Comparison of ENCODE assay signal across 17 cellular contexts in genomic region chr15:51368751-51369450, GRCh38. TPM values are rescaled to one million over a fixed set of nuclear protein-coding genes. Genes with fewer than 3 reads are reported as not detected.
DNase-seq lines count a peak whose midpoint lies in the region; ATAC-seq and TF ChIP-seq lines count a peak whose summit lies in the region.
"Had no signal": no experiment of that assay in that cellular context is flagged by ENCODE, and none has a peak within 500 bp of the region (broad histone marks: within the 10 kb centered on the region; RNA-seq: fewer than 3 reads in every experiment).

No MANE protein-coding gene starts in this region.

- H3K27me3 ChIP-seq in ACC112 (ENCODE audit: insufficient read depth, low read length) (0 out of 2 replicates have a peak, but pooled peaks cover 2% of the 10 kb centered on the region), MM.1S (replicated peaks; ENCODE audit: insufficient read depth, low read length) (no peaks in the 10 kb centered on the region), GM23338 (ENCODE audit: insufficient read depth) (no peaks in the 10 kb centered on the region)

- TF ChIP-seq CTCF in HFFc6 (IDR thresholded peaks at IDR 0.05) = no peak
- no peak for TF ChIP-seq CTCF in glutamatergic neuron (IDR thresholded peaks at IDR 0.05; ENCODE audit: partially characterized antibody, unreplicated experiment)
- TF ChIP-seq CTCF in MM.1S (IDR thresholded peaks at IDR 0.05; ENCODE audit: low read length) = no peak
- no peak for TF ChIP-seq CTCF in GM23338 (conservative IDR thresholded peaks at IDR 0.05; ENCODE audit: low read depth in 2 of 2)

- H3K27ac Mint-ChIP-seq in HFFc6 = peak overlapping the region; percentile 70
- H3K27ac Mint-ChIP-seq in glutamatergic neuron (ENCODE audit: unreplicated experiment) = no peak overlapping the region
- no peak overlapping the region; the same call in 1 of the 2 replicates for H3K27ac Mint-ChIP-seq in GM23338
- H3K27ac Mint-ChIP-seq: activated CD4-positive, alpha-beta T cell treated with anti-CD3 and anti-CD28 coated beads, Interleukin-2, amount 10 ng/mL, durations not matched to agents 24 days and 14 days had no signal

- no peaks in the 10 kb centered on the region for H3F3A ChIP-seq in MM.1S (ENCODE audit: insufficient read depth, low read length)
- H3F3A ChIP-seq in GM23338 (replicated peaks; ENCODE audit: low read depth) = no peaks in the 10 kb centered on the region

- H3K4me1 ChIP-seq in ACC112 (ENCODE audit: control insufficient read depth, insufficient read depth, low read length, unreplicated experiment) = peaks cover 18% of the 10 kb centered on the region
- 0 out of 2 replicates have a peak, but pooled peaks cover 2% of the 10 kb centered on the region for H3K4me1 ChIP-seq in MM.1S (ENCODE audit: low read length)
- H3K4me1 ChIP-seq in GM23338 (ENCODE audit: insufficient read depth) = no peaks in the 10 kb centered on the region

- no peaks in the 10 kb centered on the region for H3K36me3 Mint-ChIP-seq in HFFc6 (ENCODE audit: low read depth)
- H3K36me3 Mint-ChIP-seq in glutamatergic neuron (ENCODE audit: unreplicated experiment) = no peaks in the 10 kb centered on the region
- H3K36me3 Mint-ChIP-seq in GM23338 (ENCODE audit: low read depth) = no peaks in the 10 kb centered on the region

- peak overlapping the region; percentile 53 for H3K27ac ChIP-seq in ACC112 (ENCODE audit: low read depth, low read length)
- H3K27ac ChIP-seq in MM.1S (ENCODE audit: low read length) = no peak overlapping the region
- H3K27ac ChIP-seq in GM23338 (ENCODE audit: low read depth) = no peak overlapping the region
- H3K27ac ChIP-seq: spleen had no signal

- H3K9me3 Mint-ChIP-seq in HFFc6 (no peaks in the 10 kb centered on the region), glutamatergic neuron (ENCODE audit: unreplicated experiment) (peaks cover 2% of the 10 kb centered on the region), GM23338 (no peaks in the 10 kb centered on the region)
- H3K9me3 Mint-ChIP-seq: activated CD4-positive, alpha-beta T cell treated with anti-CD3 and anti-CD28 coated beads, Interleukin-2, amount 10 ng/mL, durations not matched to agents 24 days and 14 days had no signal

- no peak overlapping the region for H3K9ac ChIP-seq in MM.1S (ENCODE audit: low read length)

- peaks cover 20% of the 10 kb centered on the region for H3K4me1 Mint-ChIP-seq in HFFc6 (ENCODE audit: low read depth)
- H3K4me1 Mint-ChIP-seq in glutamatergic neuron (ENCODE audit: low read depth, unreplicated experiment) = peaks cover 2% of the 10 kb centered on the region
- H3K4me1 Mint-ChIP-seq in GM23338 = peaks cover 7% of the 10 kb centered on the region; the same call in 2 of the 3 replicates
- H3K4me1 Mint-ChIP-seq: activated CD4-positive, alpha-beta T cell treated with anti-CD3 and anti-CD28 coated beads, Interleukin-2, amount 10 ng/mL, durations not matched to agents 24 days and 14 days had no signal

- H3K36me3 ChIP-seq in ACC112 (ENCODE audit: insufficient read depth, low read length) = no peaks in the 10 kb centered on the region
- H3K36me3 ChIP-seq in MM.1S (replicated peaks; ENCODE audit: insufficient read depth, low read length) = no peaks in the 10 kb centered on the region
- H3K36me3 ChIP-seq in GM23338 (ENCODE audit: insufficient read depth) = no peaks in the 10 kb centered on the region
- H3K36me3 ChIP-seq: spleen had no signal

- H3K27me3 Mint-ChIP-seq in HFFc6 (ENCODE audit: insufficient read depth) = peaks cover 24% of the 10 kb centered on the region
- H3K27me3 Mint-ChIP-seq in glutamatergic neuron (ENCODE audit: unreplicated experiment) = no peaks in the 10 kb centered on the region
- H3K27me3 Mint-ChIP-seq in GM23338 (ENCODE audit: insufficient read depth, low read depth, poor library complexity) = peaks cover 1% of the 10 kb centered on the region

- no peaks in the 10 kb centered on the region for H3K9me3 ChIP-seq in MM.1S (replicated peaks; ENCODE audit: insufficient read depth, low read length)
- H3K9me3 ChIP-seq: spleen had no signal

- H4K20me1 ChIP-seq in MM.1S (ENCODE audit: insufficient read depth, low read length) = no peaks in the 10 kb centered on the region
- H4K20me1 ChIP-seq in GM23338 (replicated peaks; ENCODE audit: insufficient read depth) = no peaks in the 10 kb centered on the region

- H3K9me2 ChIP-seq in MM.1S (replicated peaks; ENCODE audit: insufficient read depth, low read length) (no peaks in the 10 kb centered on the region), GM23338 (ENCODE audit: insufficient read depth) (no peaks in the 10 kb centered on the region)

- peak overlapping the region; percentile 32; the same call in 1 of the 2 replicates for H3K4me3 Mint-ChIP-seq in HFFc6
- no peak overlapping the region for H3K4me3 Mint-ChIP-seq in glutamatergic neuron (ENCODE audit: unreplicated experiment)
- no peak overlapping the region for H3K4me3 Mint-ChIP-seq in GM23338
- H3K4me3 Mint-ChIP-seq: activated CD4-positive, alpha-beta T cell treated with anti-CD3 and anti-CD28 coated beads, Interleukin-2, amount 10 ng/mL, durations not matched to agents 24 days and 14 days had no signal

- H3K4me2 ChIP-seq in MM.1S (ENCODE audit: low read depth, low read length) = no peak overlapping the region
- no peak overlapping the region for H3K4me2 ChIP-seq in GM23338

- DNase-seq in HFFc6 (peak; percentile 65), amniotic epithelial cell (ENCODE audit: low read depth) (peak; percentile 76), hepatic stellate cell (ENCODE audit: low spot score) (peak; percentile 56), glutamatergic neuron (no peak), MM.1S (no peak), GM23338 (ENCODE audit: low spot score) (no peak)
- DNase-seq: activated CD4-positive, alpha-beta T cell treated with anti-CD3 and anti-CD28 coated beads, Interleukin-2, amount 10 ng/mL, durations not matched to agents 24 days and 14 days; activated T-cell treated with anti-CD3 and anti-CD28 coated beads, Interleukin-2, amount 50 U/mL, for 1 hour; dermis blood vessel endothelial cell; KBM-7; NCI-H187; occipital lobe; Right ventricle myocardium superior; spleen; substantia nigra had no signal

- H3K79me2 ChIP-seq in ACC112 (ENCODE audit: control insufficient read depth, insufficient read depth, low read length, unreplicated experiment) (no peaks in the 10 kb centered on the region), MM.1S (ENCODE audit: low read length) (no peaks in the 10 kb centered on the region), GM23338 (replicated peaks; ENCODE audit: insufficient read depth) (no peaks in the 10 kb centered on the region)

- H2AFZ ChIP-seq in ACC112 (ENCODE audit: low read length, unreplicated experiment) = peak overlapping the region; percentile 17
- H2AFZ ChIP-seq in MM.1S (ENCODE audit: low read length) = no peak overlapping the region
- H2AFZ ChIP-seq in GM23338 = no peak overlapping the region

- ATAC-seq in HG02870 (IDR thresholded peaks at IDR 0.05; ENCODE audit: unreplicated experiment) (no peak), GM23338 (no peak)

- no peak overlapping the region; the same call in 1 of the 2 replicates for H3K4me3 ChIP-seq in ACC112 (ENCODE audit: low read depth, low read length)
- no peak overlapping the region for H3K4me3 ChIP-seq in MM.1S (ENCODE audit: low read length)
- no peak overlapping the region for H3K4me3 ChIP-seq in GM23338
- H3K4me3 ChIP-seq: spleen had no signal

TF ChIP-seq in GM23338, 12 proteins besides CTCF, POLR2A, EP300 and RAD21 (continues in another document):
- TF ChIP-seq ZNF114 (CRISPR knock-in tag; IDR thresholded peaks at IDR 0.05) = no peak
- no peak for TF ChIP-seq STAT1 (IDR thresholded peaks at IDR 0.05; ENCODE audit: unreplicated experiment)
- TF ChIP-seq NANOG (IDR thresholded peaks at IDR 0.05; ENCODE audit: borderline replicate concordance) = no peak
- no peak for TF ChIP-seq CREB1 (CRISPR knock-in tag; IDR thresholded peaks at IDR 0.05; ENCODE audit: low read depth)
- TF ChIP-seq, protein P1, sequence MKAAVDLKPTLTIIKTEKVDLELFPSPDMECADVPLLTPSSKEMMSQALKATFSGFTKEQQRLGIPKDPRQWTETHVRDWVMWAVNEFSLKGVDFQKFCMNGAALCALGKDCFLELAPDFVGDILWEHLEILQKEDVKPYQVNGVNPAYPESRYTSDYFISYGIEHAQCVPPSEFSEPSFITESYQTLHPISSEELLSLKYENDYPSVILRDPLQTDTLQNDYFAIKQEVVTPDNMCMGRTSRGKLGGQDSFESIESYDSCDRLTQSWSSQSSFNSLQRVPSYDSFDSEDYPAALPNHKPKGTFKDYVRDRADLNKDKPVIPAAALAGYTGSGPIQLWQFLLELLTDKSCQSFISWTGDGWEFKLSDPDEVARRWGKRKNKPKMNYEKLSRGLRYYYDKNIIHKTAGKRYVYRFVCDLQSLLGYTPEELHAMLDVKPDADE (IDR thresholded peaks at IDR 0.05) = no peak
- TF ChIP-seq POLR2AphosphoS5 (IDR thresholded peaks at IDR 0.05; ENCODE audit: low read depth) = no peak
- TF ChIP-seq EZH2phosphoT487 (IDR thresholded peaks at IDR 0.05; ENCODE audit: unreplicated experiment) = no peak
- no peak for TF ChIP-seq ZNF331 (CRISPR knock-in tag; IDR thresholded peaks at IDR 0.05; ENCODE audit: low read depth)
- TF ChIP-seq JUNB (IDR thresholded peaks at IDR 0.05; ENCODE audit: unreplicated experiment) = no peak

RNA-seq across cellular contexts. Expression of gene GLDN, which starts 27.4 kb away (rescaled TPM):
- total RNA-seq in HFFc6 (2021; fragmentation: NEBNext Ultra II Directional; extraction: Animal tissue kit (Norgen Biotek cat#: 25700)) = not detected
- 0.56 TPM for total RNA-seq in glutamatergic neuron (ENCODE audit: unreplicated experiment)
- total RNA-seq in GM23338 (2014; rRNA removed; shearing (Covaris generic)) = 1.2 and 1.5 TPM in 2 replicates
- polyA plus RNA-seq in GM23338 (2016; fragmentation: Nextera tagmentation; extraction: Ambion mirVana) = 0.19 and 0.32 TPM in 2 replicates
- total RNA-seq: activated CD4-positive, alpha-beta T cell treated with anti-CD3 and anti-CD28 coated beads, Interleukin-2, amount 10 ng/mL, durations not matched to agents 24 days and 14 days; dermis blood vessel endothelial cell had no signal

RNA-seq across cellular contexts. Expression of gene CYP19A1, which starts 30.5 kb away (rescaled TPM):
- under 1 TPM in 1 of 6 experiments, not detected in 5; 0.57 TPM for total RNA-seq in HFFc6 (2021; fragmentation: NEBNext Ultra II Directional; extraction: Animal tissue kit (Norgen Biotek cat#: 25700))
- total RNA-seq in glutamatergic neuron (ENCODE audit: unreplicated experiment) = not detected
- not detected in 2 replicates for total RNA-seq in GM23338 (2014; rRNA removed; shearing (Covaris generic))
- polyA plus RNA-seq in GM23338 (2016; fragmentation: Nextera tagmentation; extraction: Ambion mirVana) = 0.05 and 0.42 TPM in 2 replicates
- total RNA-seq: dermis blood vessel endothelial cell had no signal

Comparison
In these comparisons a context has a peak if more than half of its experiments do, and no peak if none do; other contexts are left out.
1. DNase-seq: peak in HFFc6 (single experiment), amniotic epithelial cell (single experiment) and hepatic stellate cell (single experiment); none in glutamatergic neuron (single experiment), MM.1S (single experiment) and GM23338 (single experiment).